In genomic region chrX:11614253-11614652, GRCh38 we compare ENCODE assay signal across 11 cellular contexts. TPM values are rescaled to one million over a fixed set of nuclear protein-coding genes. Genes with fewer than 3 reads are reported as not detected.
"Had no signal": no experiment of that assay in that cellular context is flagged by ENCODE, and none has a peak within 500 bp of the region (broad histone marks: within the 10 kb centered on the region; RNA-seq: fewer than 3 reads in every experiment).

No MANE protein-coding gene starts in this region.

RNA-seq across cellular contexts. Expression of gene ARHGAP6, which starts 51.5 kb away (rescaled TPM):
- total RNA-seq: activated CD4-positive, alpha-beta memory T cell treated with anti-CD3 and anti-CD28 coated beads for 36 hours; activated CD4-positive, alpha-beta memory T cell treated with anti-CD3 and anti-CD28 coated beads, Interleukin-2, amount 10 ng/mL, durations not matched to agents 7 days and 5 days; activated CD4-positive, alpha-beta T cell treated with anti-CD3 and anti-CD28 coated beads for 36 hours; activated CD4-positive, alpha-beta T cell treated with anti-CD3 and anti-CD28 coated beads, Interleukin-2, amount 10 ng/mL, durations not matched to agents 24 days and 14 days; activated CD4-positive, alpha-beta T cell treated with anti-CD3 and anti-CD28 coated beads, Interleukin-2, amount 10 ng/mL, durations not matched to agents 7 days and 5 days; activated CD8-positive, alpha-beta memory T cell treated with anti-CD3 and anti-CD28 coated beads for 36 hours; activated CD8-positive, alpha-beta memory T cell treated with anti-CD3 and anti-CD28 coated beads, Interleukin-2, amount 10 ng/mL, durations not matched to agents 7 days and 5 days; activated CD8-positive, alpha-beta T cell treated with anti-CD3 and anti-CD28 coated beads for 36 hours; activated CD8-positive, alpha-beta T cell treated with anti-CD3 and anti-CD28 coated beads, Interleukin-2, amount 10 ng/mL, durations not matched to agents 7 days and 5 days; T-helper 1 cell treated with Interleukin-12 subunit alpha and Interleukin-12 subunit beta and Interleukin-4 antibody, amounts not matched to agents 30 ng/mL and 1 ng/mL, for 36 hours; T-helper 2 cell treated with Interferon-gamma antibody and Interleukin-4, amounts not matched to agents 100 ng/mL and 5 ng/mL, for 36 hours had no signal
